In genomic region chr3:197854596-197855343, GRCh38 we compare ENCODE assay signal across 8 cellular contexts.
DNase-seq lines count a peak whose midpoint lies in the region; ATAC-seq, FAIRE-seq and TF ChIP-seq lines count a peak whose summit lies in the region.

No MANE protein-coding gene starts in this region.

- peaks cover 33% of the 10 kb centered on the region for H3K4me1 Mint-ChIP-seq in osteocyte (ENCODE audit: unreplicated experiment)
- peaks cover 3% of the 10 kb centered on the region for H3K4me1 Mint-ChIP-seq in CD14-positive monocyte

- TF ChIP-seq POLR2A in lower leg skin (IDR thresholded peaks at IDR 0.05): no peak

- ATAC-seq in esophagus mucosa: peak; percentile 93
- no peak for ATAC-seq in HG03520 (IDR thresholded peaks at IDR 0.05; ENCODE audit: unreplicated experiment)

- 65 to 83% methylated on average over 8 of the region's 8 CpGs for WGBS in lower leg skin, 2 donors

- FAIRE-seq in G401.6 (lab: Jason Lieb, UNC): peak; percentile 69
- peak; percentile 41 for FAIRE-seq in RCC 7860 (lab: Jason Lieb, UNC)

- DNase-seq in RCC 7860 (ENCODE audit: low spot score) (peak; percentile 82), osteocyte (ENCODE audit: extremely low spot score, unreplicated experiment) (peak; percentile 92), lower leg skin (ENCODE audit: low spot score in 2 of 2) (no peak), CD14-positive monocyte (ENCODE audit: low spot score) (no peak), NCI-H146 (lab: John Stamatoyannopoulos, UW) (no peak)

- no peak overlapping the region for H3K4me3 ChIP-seq in lower leg skin (ENCODE audit: low read depth, poor library complexity, severe bottlenecking)

- H3K4me3 Mint-ChIP-seq in osteocyte (ENCODE audit: unreplicated experiment): peak overlapping the region; percentile 40
- no peak overlapping the region for H3K4me3 Mint-ChIP-seq in CD14-positive monocyte

- peaks cover 56% of the 10 kb centered on the region for H3K36me3 Mint-ChIP-seq in osteocyte (ENCODE audit: unreplicated experiment)
- H3K36me3 Mint-ChIP-seq in CD14-positive monocyte: peaks cover 62 to 82% of the 10 kb centered on the region in 2 donors

- H3K27ac Mint-ChIP-seq in osteocyte (ENCODE audit: unreplicated experiment) (peak overlapping the region; percentile 96), CD14-positive monocyte (no peak overlapping the region)

- no peak for TF ChIP-seq CTCF in osteocyte (IDR thresholded peaks at IDR 0.05)
- no peak for TF ChIP-seq CTCF in lower leg skin (IDR thresholded peaks at IDR 0.05)
- TF ChIP-seq CTCF in CD14-positive monocyte (IDR thresholded peaks at IDR 0.05): no peak

- intact Hi-C loops in lower leg skin (cut with DNase I; ENCODE audit: low total_unique reads) (no loop called here), CD14-positive monocyte (cut with micrococcal nuclease) (no loop called here)

- H3K27me3 Mint-ChIP-seq in osteocyte (ENCODE audit: unreplicated experiment): no peaks in the 10 kb centered on the region
- no peaks in the 10 kb centered on the region for H3K27me3 Mint-ChIP-seq in CD14-positive monocyte (ENCODE audit: low read depth in 3 of 3)

- H3K9me3 Mint-ChIP-seq in osteocyte (ENCODE audit: unreplicated experiment): no peaks in the 10 kb centered on the region
- peaks cover 0 to 4% (median 0%) of the 10 kb centered on the region in 7 donors for H3K9me3 Mint-ChIP-seq in CD14-positive monocyte

Comparison
In these comparisons a context has a peak if more than half of its experiments do, and no peak if none do; other contexts are left out.
1. DNase-seq: peak in RCC 7860 (single experiment) and osteocyte (single experiment); none in lower leg skin (0 of 2), CD14-positive monocyte (single experiment) and NCI-H146 (single experiment).